Comparison of ENCODE assay signal across 22 cellular contexts in the genomic region with DNA sequence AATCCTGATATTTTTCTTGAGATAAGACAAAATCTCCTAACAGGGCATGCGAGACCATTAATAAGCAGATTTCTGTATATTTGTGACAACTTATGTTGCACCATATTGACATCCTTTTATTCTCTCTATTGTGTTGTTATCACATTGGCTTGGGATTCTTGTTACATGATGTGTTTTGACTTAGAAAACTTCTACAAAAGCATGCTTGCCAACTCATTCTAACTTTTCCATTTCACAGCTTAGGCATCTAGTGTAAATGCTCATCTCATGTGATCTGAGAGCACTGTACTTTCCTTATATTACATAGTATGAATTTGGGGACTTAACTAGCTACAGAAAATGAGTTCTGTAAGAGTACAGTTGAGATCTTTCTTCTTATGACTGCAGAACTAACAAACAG.
"Had no signal": no experiment of that assay in that cellular context is flagged by ENCODE, and none has a peak within 500 bp of the region (broad histone marks: within the 10 kb centered on the region; RNA-seq: fewer than 3 reads in every experiment).

No MANE protein-coding gene starts in this region.

- H3K36me3 ChIP-seq: gastrocnemius medialis, heart right ventricle, neutrophil, tibial nerve had no signal

- H3K4me3 ChIP-seq: coronary artery, gastrocnemius medialis, heart right ventricle, mucosa of descending colon, skin epidermis, testis, tibial nerve had no signal

- H3K27me3 ChIP-seq: gastrocnemius medialis, heart right ventricle, neutrophil, testis, tibial nerve had no signal

- H3K27ac ChIP-seq: coronary artery, gastrocnemius medialis, heart right ventricle, neutrophil, skin epidermis, testis, tibial nerve had no signal

- DNase-seq: effector CD4-positive, alpha-beta T cell; endodermal cell; erythroblast; gastrocnemius medialis; heart right ventricle; hypothalamus; islet precursor cell; mammary epithelial cell; mucosa of descending colon; naive thymus-derived CD8-positive, alpha-beta T cell; posterior cingulate gyrus; stimulated activated CD4-positive, alpha-beta T cell treated with anti-CD3 and anti-CD28 coated beads, Interleukin-2, amount 100 ng/mL, for 24 hours; stimulated activated CD4-positive, alpha-beta T cell treated with anti-CD3 and anti-CD28 coated beads, Interleukin-4, amount 100 ng/mL, for 4 hours; stimulated activated naive B cell treated with anti-CD40 and anti-IgM and Interleukin-4, amounts not matched to agents 10 μg/mL and 1 μg/mL and 100 μg/mL, for 72 hours; stimulated activated naive CD8-positive, alpha-beta T cell treated with anti-CD3 and anti-CD28 coated beads, Interleukin-15, amount 100 ng/mL, for 72 hours; testis had no signal

- H3K9me3 ChIP-seq: neutrophil, testis had no signal

- H3K4me1 ChIP-seq: gastrocnemius medialis, heart right ventricle, testis, tibial nerve had no signal

- ATAC-seq: gastrocnemius medialis; heart right ventricle; left lobe of liver; mucosa of descending colon; naive thymus-derived CD8-positive, alpha-beta T cell; sciatic nerve; stimulated activated naive B cell treated with anti-CD40 and anti-IgM and Interleukin-4, amounts not matched to agents 10 μg/mL and 1 μg/mL and 100 μg/mL, for 72 hours; stimulated activated naive CD8-positive, alpha-beta T cell treated with anti-CD3 and anti-CD28 coated beads, Interleukin-15, amount 100 ng/mL, for 72 hours had no signal
